8 cellular contexts compared by ENCODE assay signal in genomic region chr20:50913976-50914375, GRCh38. TPM values are rescaled to one million over a fixed set of nuclear protein-coding genes. Genes with fewer than 3 reads are reported as not detected.
DNase-seq lines count a peak whose midpoint lies in the region; TF ChIP-seq lines count a peak whose summit lies in the region.

No MANE protein-coding gene starts in this region.

- CTCF ChIA-PET in RWPE1 (lab: Yijun Ruan, JAX), result interaction anchor here (0.6 to 1.1 kb wide), 3 partner anchors 16 to 245 kb away, joined by 3 to 4 read pairs (median 3); partner anchors contain the start of gene ADNP

- intact Hi-C loops in uterus (cut with DNase I; ENCODE audit: low total_unique reads), result no loop called here
- intact Hi-C loops in adrenal gland (cut with DNase I), result no loop called here
- intact Hi-C loops in sigmoid colon (cut with DNase I), result no loop called here

- no peak for TF ChIP-seq CTCF in RWPE1 (conservative IDR thresholded peaks at IDR 0.05; ENCODE audit: low read depth)
- no peak for TF ChIP-seq CTCF in uterus (IDR thresholded peaks at IDR 0.05)
- no peak for TF ChIP-seq CTCF in adrenal gland (IDR thresholded peaks at IDR 0.05)
- no peak for TF ChIP-seq CTCF in sigmoid colon (IDR thresholded peaks at IDR 0.05)

- no peaks in the 10 kb centered on the region for H3K36me3 ChIP-seq in uterus
- H3K36me3 ChIP-seq in adrenal gland (replicated peaks in 1 of 2), result no peaks in the 10 kb centered on the region
- H3K36me3 ChIP-seq in sigmoid colon, result no peaks in the 10 kb centered on the region

- DNase-seq in stimulated activated CD4-positive, alpha-beta T cell treated with anti-CD3 and anti-CD28 coated beads, Interleukin-15, amount 100 ng/mL, for 24 hours, result peak; percentile 28
- no peak for DNase-seq in stimulated activated CD4-positive, alpha-beta T cell treated with anti-CD3 and anti-CD28 coated beads, Interleukin-2, amount 100 ng/mL, for 24 hours
- DNase-seq in RWPE1 (ENCODE audit: low spot score) (peak; percentile 66), fibroblast of peridontal ligament (ENCODE audit: extremely low read depth) (peak; percentile 83), uterus (no peak), adrenal gland (no peak), sigmoid colon (no peak), 8988T (no peak)

- TF ChIP-seq POLR2A in uterus (IDR thresholded peaks at IDR 0.05) (no peak), adrenal gland (IDR thresholded peaks at IDR 0.05) (no peak), sigmoid colon (IDR thresholded peaks at IDR 0.05) (no peak)

- H3K4me1 ChIP-seq in uterus (peaks cover 12 to 27% of the 10 kb centered on the region in 2 donors), adrenal gland (replicated peaks in 1 of 2) (peaks cover 49 to 71% of the 10 kb centered on the region in 2 donors), sigmoid colon (peaks cover 0 to 81% (median 66%) of the 10 kb centered on the region in 4 donors)

- TF ChIP-seq EP300 in sigmoid colon (IDR thresholded peaks at IDR 0.05), result no peak

- POLR2A ChIA-PET in RWPE1 (lab: Yijun Ruan, JAX; ENCODE audit: low non-redundant PET), result no interaction called here

- no peak overlapping the region for H3K4me3 ChIP-seq in uterus
- H3K4me3 ChIP-seq in adrenal gland, result no peak overlapping the region
- H3K4me3 ChIP-seq in sigmoid colon, result no peak overlapping the region

- H3K9me3 ChIP-seq in uterus (no peaks in the 10 kb centered on the region), adrenal gland (replicated peaks in 1 of 3) (no peaks in the 10 kb centered on the region), sigmoid colon (no peaks in the 10 kb centered on the region)

- H3K27me3 ChIP-seq in uterus (no peaks in the 10 kb centered on the region), adrenal gland (no peaks in the 10 kb centered on the region), sigmoid colon (no peaks in the 10 kb centered on the region)

- H3K27ac ChIP-seq in RWPE1 (no peak overlapping the region), uterus (peak overlapping the region; percentile 10 to 48), adrenal gland (no peak overlapping the region), sigmoid colon (no peak overlapping the region)

RNA-seq across cellular contexts. Expression of gene ADNP, which starts 17.3 kb away (rescaled TPM):
- total RNA-seq in uterus, result 10 to 100 TPM; 30.6 to 90.1 (median 63.1) TPM
- 10 to 100 TPM; 32.4 to 76.4 (median 54.2) TPM for total RNA-seq in adrenal gland
- polyA plus RNA-seq in adrenal gland, result 10 to 100 TPM; 37.8 to 64.7 (median 54.6) TPM
- total RNA-seq in sigmoid colon, result 10 to 100 TPM; 41.5 to 52.6 (median 43.6) TPM
- 10 to 100 TPM; 12.0 to 33.2 (median 13.8) TPM for polyA plus RNA-seq in sigmoid colon

RNA-seq across cellular contexts. Expression of gene DPM1, which starts 44.4 kb away (rescaled TPM):
- total RNA-seq in uterus, result 100 to 1,000 TPM in 1 of 4 donors, 10 to 100 TPM in 3; 40.4 to 128 (median 64.2) TPM
- total RNA-seq in adrenal gland, result 10 to 100 TPM; 33.2 to 64.6 (median 42.9) TPM
- polyA plus RNA-seq in adrenal gland, result 100 to 1,000 TPM in 1 of 3 donors, 10 to 100 TPM in 2; 21.0 to 145 (median 23.2) TPM
- total RNA-seq in sigmoid colon, result 10 to 100 TPM; 45.4 to 94.6 (median 63.0) TPM
- polyA plus RNA-seq in sigmoid colon, result 10 to 100 TPM; 52.9 to 76.1 (median 60.4) TPM

RNA-seq across cellular contexts. Expression of gene MOCS3, which starts 44.6 kb away (rescaled TPM):
- total RNA-seq in uterus (1 to 10 TPM in 3 of 4 donors, under 1 TPM in 1; 0.59 to 8.2 (median 5.9) TPM), adrenal gland (1 to 10 TPM; 4.2 to 7.5 (median 5.9) TPM), sigmoid colon (1 to 10 TPM; 2.8 to 3.9 (median 3.6) TPM)
- polyA plus RNA-seq in adrenal gland (1 to 10 TPM; 1.0 to 3.3 (median 1.1) TPM), sigmoid colon (1 to 10 TPM; 1.2 to 3.9 (median 3.6) TPM)

Comparison
In these comparisons a context has a peak if more than half of its experiments do, and no peak if none do; other contexts are left out.
1. DNase-seq: peak in stimulated activated CD4-positive, alpha-beta T cell treated with anti-CD3 and anti-CD28 coated beads, Interleukin-15, amount 100 ng/mL, for 24 hours (single experiment), RWPE1 (single experiment) and fibroblast of peridontal ligament (single experiment); none in stimulated activated CD4-positive, alpha-beta T cell treated with anti-CD3 and anti-CD28 coated beads, Interleukin-2, amount 100 ng/mL, for 24 hours (0 of 2), uterus (0 of 2), adrenal gland (0 of 7), sigmoid colon (single experiment) and 8988T (single experiment).
2. H3K27ac ChIP-seq: peak in uterus (2 of 2); none in RWPE1 (single experiment), adrenal gland (0 of 5) and sigmoid colon (0 of 4).